Comparison of ENCODE assay signal across 8 cellular contexts in the genomic region with DNA sequence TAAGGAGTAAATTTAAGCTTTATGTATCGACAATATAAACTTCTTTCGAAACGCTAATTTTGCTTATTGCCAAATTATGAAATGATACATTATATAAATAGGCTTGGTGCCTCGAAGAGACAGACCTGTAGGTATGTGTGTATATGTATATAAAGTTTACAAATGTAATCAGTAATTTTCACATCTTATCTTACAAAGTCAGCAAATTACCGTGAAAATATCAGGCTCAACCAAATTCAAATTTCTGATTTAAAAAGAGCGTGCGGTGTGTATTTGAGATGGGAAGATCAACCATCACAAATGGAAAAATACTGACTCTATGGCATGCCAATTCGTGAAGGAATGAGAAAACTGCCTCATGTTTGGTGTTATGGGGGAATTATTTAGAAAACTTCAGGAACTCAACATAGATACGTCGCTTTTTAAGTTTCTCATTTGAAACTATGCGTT. TPM values are rescaled to one million over a fixed set of nuclear protein-coding genes. Genes with fewer than 3 reads are reported as not detected.
A peak's percentile ranks its signal among the peaks of the same experiment; 100 is the strongest.
DNase-seq lines count a peak whose midpoint lies in the region; ATAC-seq and TF ChIP-seq lines count a peak whose summit lies in the region.

No MANE protein-coding gene starts in this region.

- H3K4me3 Mint-ChIP-seq in stimulated activated memory B cell treated with anti-CD40 and anti-IgM and Interleukin-4, amounts not matched to agents 10 μg/mL and 1 μg/mL and 100 μg/mL, for 72 hours = peak overlapping the region; percentile 99

- H3K4me1 ChIP-seq in HUES48 (ENCODE audit: control insufficient read depth, insufficient read depth, low read length) = peaks cover 14% of the 10 kb centered on the region

- H3K27me3 ChIP-seq in HUES48 (ENCODE audit: control insufficient read depth, insufficient read depth, low read length) = no peaks in the 10 kb centered on the region

- H3K9me3 ChIP-seq in HUES48 (ENCODE audit: control insufficient read depth, insufficient read depth, low read length) = no peaks in the 10 kb centered on the region
- H3K9me3 ChIP-seq in iPS-18c (ENCODE audit: control insufficient read depth, insufficient read depth, low read length) = no peaks in the 10 kb centered on the region

- H3K4me1 Mint-ChIP-seq in stimulated activated memory B cell treated with anti-CD40 and anti-IgM and Interleukin-4, amounts not matched to agents 10 μg/mL and 1 μg/mL and 100 μg/mL, for 72 hours = peaks cover 39% of the 10 kb centered on the region

- H3K4me3 ChIP-seq in HUES48 (ENCODE audit: low read depth, low read length) = peak overlapping the region; percentile 90
- peak overlapping the region; percentile 95 for H3K4me3 ChIP-seq in iPS-18c (ENCODE audit: insufficient read depth, low read depth, low read length)

- no peak for DNase-seq in activated naive CD4-positive, alpha-beta T cell treated with anti-CD3 and anti-CD28 coated beads, Interleukin-2, amount 50 U/mL, for 72 hours (ENCODE audit: low spot score in 2 of 2)
- no peak for DNase-seq in stimulated activated CD4-positive, alpha-beta T cell treated with anti-CD3 and anti-CD28 coated beads, Interleukin-4, amount 100 ng/mL, for 4 hours
- DNase-seq in HEK293T (ENCODE audit: extremely low spot score) (no peak), AML-193 (lab: John Stamatoyannopoulos, UW) (no peak), SW480 (ENCODE audit: low spot score) (no peak)

- CTCF ChIA-PET in HEK293T (lab: Yijun Ruan, JAX) = no interaction called here

- H3K27ac Mint-ChIP-seq in activated naive CD4-positive, alpha-beta T cell treated with anti-CD3 and anti-CD28 coated beads, Interleukin-2, amount 50 U/mL, for 72 hours = peak overlapping the region; percentile 99
- peak overlapping the region; percentile 98 for H3K27ac Mint-ChIP-seq in stimulated activated memory B cell treated with anti-CD40 and anti-IgM and Interleukin-4, amounts not matched to agents 10 μg/mL and 1 μg/mL and 100 μg/mL, for 72 hours

- peaks cover 22 to 28% of the 10 kb centered on the region in 2 donors for H3K36me3 Mint-ChIP-seq in activated naive CD4-positive, alpha-beta T cell treated with anti-CD3 and anti-CD28 coated beads, Interleukin-2, amount 50 U/mL, for 72 hours
- H3K36me3 Mint-ChIP-seq in stimulated activated memory B cell treated with anti-CD40 and anti-IgM and Interleukin-4, amounts not matched to agents 10 μg/mL and 1 μg/mL and 100 μg/mL, for 72 hours = peaks cover 22% of the 10 kb centered on the region

- H3K27ac ChIP-seq in HUES48 (ENCODE audit: low read depth, low read length) = peak overlapping the region; percentile 96

- no peaks in the 10 kb centered on the region for H3K27me3 Mint-ChIP-seq in stimulated activated memory B cell treated with anti-CD40 and anti-IgM and Interleukin-4, amounts not matched to agents 10 μg/mL and 1 μg/mL and 100 μg/mL, for 72 hours

- H3K9ac ChIP-seq in HUES48 (ENCODE audit: low read depth, low read length) = peak overlapping the region; percentile 74

- no peaks in the 10 kb centered on the region for H3K9me3 Mint-ChIP-seq in activated naive CD4-positive, alpha-beta T cell treated with anti-CD3 and anti-CD28 coated beads, Interleukin-2, amount 50 U/mL, for 72 hours
- no peaks in the 10 kb centered on the region for H3K9me3 Mint-ChIP-seq in stimulated activated memory B cell treated with anti-CD40 and anti-IgM and Interleukin-4, amounts not matched to agents 10 μg/mL and 1 μg/mL and 100 μg/mL, for 72 hours

- ATAC-seq in activated naive CD4-positive, alpha-beta T cell treated with anti-CD3 and anti-CD28 coated beads, Interleukin-2, amount 50 U/mL, for 72 hours = no peak
- no peak for ATAC-seq in stimulated activated memory B cell treated with anti-CD40 and anti-IgM and Interleukin-4, amounts not matched to agents 10 μg/mL and 1 μg/mL and 100 μg/mL, for 72 hours

- peaks cover 21% of the 10 kb centered on the region for H3K36me3 ChIP-seq in HUES48 (ENCODE audit: control insufficient read depth, insufficient read depth, low read length)

- POLR2A ChIA-PET in HEK293T (lab: Yijun Ruan, JAX) = no interaction called here

TF ChIP-seq in HEK293T, 16 proteins besides CTCF, POLR2A, EP300 and RAD21:
- TF ChIP-seq FOXA1 (IDR thresholded peaks at IDR 0.05) = no peak
- TF ChIP-seq ZNF384 (IDR thresholded peaks at IDR 0.05) = no peak

RNA-seq across cellular contexts. Expression of a gene that starts 0.5 kb away (rescaled TPM):
- 10 to 100 TPM; 66.1 to 99.4 TPM for total RNA-seq in activated naive CD4-positive, alpha-beta T cell treated with anti-CD3 and anti-CD28 coated beads, Interleukin-2, amount 50 U/mL, for 72 hours

RNA-seq across cellular contexts. Expression of a gene that starts 0.6 kb away (rescaled TPM):
- 10 to 100 TPM; 62.8 to 91.0 TPM for total RNA-seq in activated naive CD4-positive, alpha-beta T cell treated with anti-CD3 and anti-CD28 coated beads, Interleukin-2, amount 50 U/mL, for 72 hours
